ENCODE assay signal across 10 cellular contexts in the genomic region with DNA sequence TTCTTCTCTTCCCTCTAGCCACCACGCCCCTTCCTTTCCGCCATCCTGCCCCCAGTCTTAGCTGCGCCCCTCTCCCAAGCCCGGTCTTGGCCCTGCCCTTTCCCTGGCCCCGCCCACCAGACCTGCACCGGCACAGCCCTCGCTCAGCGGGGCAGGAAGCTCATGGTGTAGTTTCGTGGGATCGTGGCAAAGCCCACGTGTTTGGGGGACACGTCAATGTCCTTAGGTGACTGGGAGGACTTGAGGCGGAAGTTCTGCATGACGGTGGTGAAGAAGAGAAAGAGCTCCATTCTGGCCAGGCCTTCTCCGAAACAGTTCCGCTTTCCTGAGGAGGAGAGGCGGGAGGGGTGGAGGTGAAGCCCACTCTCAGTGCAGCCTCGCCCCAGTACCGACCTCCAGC. TPM values are rescaled to one million over a fixed set of nuclear protein-coding genes. Genes with fewer than 3 reads are reported as not detected.
DNase-seq lines count a peak whose midpoint lies in the region; ATAC-seq, FAIRE-seq and TF ChIP-seq lines count a peak whose summit lies in the region.
"Not testable (repeated sequence)": the region's sequence is repeated elsewhere in the genome, so short reads cannot be mapped to it uniquely, and the experiment has no call there.
"Had no signal": no experiment of that assay in that cellular context is flagged by ENCODE, and none has a peak within 500 bp of the region (broad histone marks: within the 10 kb centered on the region; RNA-seq: fewer than 3 reads in every experiment).

No MANE protein-coding gene starts in this region.

- not testable (repeated sequence) for H3K9me3 ChIP-seq in gastroesophageal sphincter; naive thymus-derived CD4-positive, alpha-beta T cell (ENCODE audit: control insufficient read depth in 2 of 3, low read length in 3 of 3); testis

- peak overlapping the region; percentile 77 to 98 (median 87) for H3K27ac Mint-ChIP-seq in naive thymus-derived CD4-positive, alpha-beta T cell

- not testable (repeated sequence) for H3K27ac ChIP-seq in gastroesophageal sphincter, testis
- peak overlapping the region; percentile 66 for H3K27ac ChIP-seq in naive thymus-derived CD4-positive, alpha-beta T cell (ENCODE audit: low read depth, low read length)

- peaks cover 42% of the 10 kb centered on the region for H3K27me3 ChIP-seq in gastroesophageal sphincter
- H3K27me3 ChIP-seq in naive thymus-derived CD4-positive, alpha-beta T cell (ENCODE audit: control insufficient read depth in 2 of 2, insufficient read depth in 2 of 2, low read length in 2 of 2); testis: not testable (repeated sequence)

- peak; percentile 25 for ATAC-seq in gastroesophageal sphincter
- ATAC-seq in naive thymus-derived CD4-positive, alpha-beta T cell: peak; percentile 96

- H3K4me1 Mint-ChIP-seq in naive thymus-derived CD4-positive, alpha-beta T cell: peaks cover 15 to 43% (median 25%) of the 10 kb centered on the region in 7 donors

- H3K4me1 ChIP-seq in gastroesophageal sphincter; naive thymus-derived CD4-positive, alpha-beta T cell (ENCODE audit: control insufficient read depth in 2 of 2, insufficient read depth in 2 of 2, low read length in 2 of 2); testis: not testable (repeated sequence)

- CTCF ChIA-PET in naive thymus-derived CD4-positive, alpha-beta T cell (lab: Charles Lee): not testable (repeated sequence)

- peak; percentile 80 for FAIRE-seq in GM12891 (lab: Jason Lieb, UNC)

- not testable (repeated sequence) for TF ChIP-seq EP300 in gastroesophageal sphincter (IDR thresholded peaks at IDR 0.05)

- H3K4me3 ChIP-seq in gastroesophageal sphincter (peak overlapping the region in 1 of 2 donors; percentile 24), testis (peak overlapping the region in 1 of 2 donors; percentile 5)
- H3K4me3 ChIP-seq in naive thymus-derived CD4-positive, alpha-beta T cell (ENCODE audit: low read length): peak overlapping the region; percentile 47

- H3K27me3 Mint-ChIP-seq in naive thymus-derived CD4-positive, alpha-beta T cell: peaks cover 0 to 53% (median 12%) of the 10 kb centered on the region in 5 donors

- 0% methylated on average over 1 of the region's 19 CpGs; no CpG with 5 or more reads in 1 of the 2 donors for WGBS in gastroesophageal sphincter (ENCODE audit: low coverage in 1 of 2), 2 donors
- WGBS in testis, 2 donors: 29 to 49% methylated on average over 2 to 19 of the region's 19 CpGs

- not testable (repeated sequence) for H3K36me3 Mint-ChIP-seq in naive thymus-derived CD4-positive, alpha-beta T cell

- not testable (repeated sequence) for DNase-seq in GM12891 (ENCODE audit: insufficient read length, low spot score)
- DNase-seq in SKM-1 treated with dmso at 0.1 percent for 144 hours (lab: John Stamatoyannopoulos, UW; ENCODE audit: unreplicated experiment) (peak; percentile 17), activated gamma-delta T cell treated with Interleukin-2 at 50 U/mL for 16 hours (peak; percentile 81), testis (peak; percentile 56)
- peak; percentile 64 to 72 for DNase-seq in activated CD4-positive, alpha-beta T cell treated with anti-CD3 and anti-CD28 coated beads, Interleukin-2, amount 50 U/mL, for 48 hours
- DNase-seq in naive thymus-derived CD4-positive, alpha-beta T cell: peak; percentile 54 to 90 (median 80)
- DNase-seq in stimulated activated CD4-positive, alpha-beta T cell treated with anti-CD3 and anti-CD28 coated beads, Interleukin-4, amount 100 ng/mL, for 4 hours: peak; percentile 68 to 81

- TF ChIP-seq POLR2A in GM12891 (IDR thresholded peaks at IDR 0.05; ENCODE audit: low read depth, low read length); gastroesophageal sphincter (IDR thresholded peaks at IDR 0.05); testis (IDR thresholded peaks at IDR 0.05): not testable (repeated sequence)

- H3K9me3 Mint-ChIP-seq in naive thymus-derived CD4-positive, alpha-beta T cell: not testable (repeated sequence)

- H3K4me3 Mint-ChIP-seq in naive thymus-derived CD4-positive, alpha-beta T cell: peak overlapping the region; percentile 63 to 87 (median 77)

- intact Hi-C loops in naive thymus-derived CD4-positive, alpha-beta T cell (cut with micrococcal nuclease): loop anchor here in 1 of 2 donors (1.0 kb wide), 1 partner anchor 32 kb away; no protein-coding TSS in a partner anchor
- intact Hi-C loops in testis (cut with DNase I; ENCODE audit: low total_unique reads): not testable (repeated sequence)

- POLR2A ChIA-PET in naive thymus-derived CD4-positive, alpha-beta T cell (lab: Charles Lee): interaction anchor here (1.0 kb wide), 1 partner anchor 17 kb away, joined by 4 read pairs; no protein-coding TSS in a partner anchor

- not testable (repeated sequence) for TF ChIP-seq CTCF in gastroesophageal sphincter (IDR thresholded peaks at IDR 0.05); testis (IDR thresholded peaks at IDR 0.05)

- not testable (repeated sequence) for H3K36me3 ChIP-seq in gastroesophageal sphincter; naive thymus-derived CD4-positive, alpha-beta T cell (ENCODE audit: control insufficient read depth in 2 of 3, insufficient read depth in 3 of 3, low read length in 3 of 3); testis (ENCODE audit: low read depth, missing control alignments)

RNA-seq across cellular contexts. Expression of a gene that starts 6.6 kb away (rescaled TPM):
- not detected for polyA plus RNA-seq in GM12891 (2012; ENCODE audit: low read depth, missing spikeins)
- not detected for total RNA-seq in gastroesophageal sphincter
- total RNA-seq in naive thymus-derived CD4-positive, alpha-beta T cell: under 1 TPM in 3 of 5 experiments, not detected in 2; 0.19 to 0.43 (median 0.27) TPM
- polyA plus RNA-seq in naive thymus-derived CD4-positive, alpha-beta T cell: not detected
- not detected for total RNA-seq in testis
- not detected for polyA plus RNA-seq in testis (ENCODE audit: insufficient read depth, low read depth, low replicate concordance)
- total RNA-seq: glomerular endothelial cell had no signal
- polyA plus RNA-seq: BJ had no signal

RNA-seq across cellular contexts. Expression of a gene that starts 38.4 kb away (rescaled TPM):
- polyA plus RNA-seq in GM12891 (2012; ENCODE audit: low read depth, missing spikeins): not detected
- total RNA-seq in gastroesophageal sphincter: not detected
- not detected for total RNA-seq in naive thymus-derived CD4-positive, alpha-beta T cell
- not detected for polyA plus RNA-seq in naive thymus-derived CD4-positive, alpha-beta T cell
- 1 to 10 TPM in 1 of 2 donors, not detected in 1; 1.1 TPM for total RNA-seq in testis
- polyA plus RNA-seq in testis (ENCODE audit: insufficient read depth, low read depth, low replicate concordance): not detected
- total RNA-seq: glomerular endothelial cell had no signal
- polyA plus RNA-seq: BJ had no signal

RNA-seq across cellular contexts. Expression of a gene that starts 44.7 kb away (rescaled TPM):
- 51.5 TPM for polyA plus RNA-seq in GM12891 (2012; ENCODE audit: low read depth, missing spikeins)
- total RNA-seq in gastroesophageal sphincter: 100 to 1,000 TPM in 3 of 4 donors, 10 to 100 TPM in 1; 99.1 to 115 (median 107) TPM
- total RNA-seq in naive thymus-derived CD4-positive, alpha-beta T cell: 100 to 1,000 TPM; 122 to 239 (median 157) TPM
- 100 to 1,000 TPM; 154 to 254 TPM for polyA plus RNA-seq in naive thymus-derived CD4-positive, alpha-beta T cell
- total RNA-seq in testis: 100 to 1,000 TPM; 245 to 260 TPM
- polyA plus RNA-seq in testis (ENCODE audit: insufficient read depth, low read depth, low replicate concordance): 489 TPM
